9 cellular contexts compared by ENCODE assay signal in the genomic region with DNA sequence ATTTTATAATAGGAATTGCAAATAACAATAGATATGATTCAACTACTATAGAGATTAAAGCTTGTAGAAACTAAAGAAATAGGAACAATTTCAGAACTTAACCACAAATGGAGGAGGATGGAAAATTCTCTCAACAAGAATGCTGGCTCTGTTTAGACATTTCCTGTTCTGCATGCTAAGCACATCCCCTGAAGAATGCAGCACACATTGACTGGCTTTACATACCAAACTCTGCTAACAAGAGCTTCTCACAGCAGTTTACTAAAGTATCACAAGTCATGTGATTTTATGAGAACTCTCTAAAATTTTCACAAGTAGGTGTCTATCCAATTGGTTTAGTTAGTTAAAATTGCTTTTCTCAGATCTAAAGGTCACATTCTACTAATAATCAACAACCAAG.
DNase-seq lines count a peak whose midpoint lies in the region; ATAC-seq and TF ChIP-seq lines count a peak whose summit lies in the region.
"Had no signal": no experiment of that assay in that cellular context is flagged by ENCODE, and none has a peak within 500 bp of the region (broad histone marks: within the 10 kb centered on the region; RNA-seq: fewer than 3 reads in every experiment).

No MANE protein-coding gene starts in this region.

- H3K9me3 Mint-ChIP-seq in nephron = no peaks in the 10 kb centered on the region

- H3K4me3 Mint-ChIP-seq in nephron = no peak overlapping the region

- no peaks in the 10 kb centered on the region for H3K27me3 Mint-ChIP-seq in nephron (ENCODE audit: low read depth)

- no peak for ATAC-seq in GM19023 (IDR thresholded peaks at IDR 0.05; ENCODE audit: unreplicated experiment)
- ATAC-seq in GM19397 (IDR thresholded peaks at IDR 0.05; ENCODE audit: unreplicated experiment) = no peak
- ATAC-seq in esophagus mucosa = no peak

- peaks cover 57% of the 10 kb centered on the region for H3K36me3 Mint-ChIP-seq in nephron (ENCODE audit: low read depth)

- no peak overlapping the region for H3K4me3 ChIP-seq in BJ (ENCODE audit: low read depth, low read length)

- no peaks in the 10 kb centered on the region for H3K27me3 ChIP-seq in BJ (ENCODE audit: control insufficient read depth, insufficient read depth, low read length)

- CTCF ChIA-PET in BJ (lab: Yijun Ruan, JAX) = interaction anchor here (0.7 to 1.3 kb wide), 2 partner anchors 35 to 118 kb away, joined by 3 read pairs; a partner anchor contains a TSS

- H3K36me3 ChIP-seq in BJ (ENCODE audit: control insufficient read depth, insufficient read depth, low read length) = peaks cover 2% of the 10 kb centered on the region; the same call in 1 of the 2 replicates

- in situ Hi-C loops in GM13977 (cut with MboI; ENCODE audit: low pct_unique_long_range_greater_than_20kb, low sequenced_read_pairs, unreplicated experiment) = no loop called here

- no peak for TF ChIP-seq CTCF in BJ (IDR thresholded peaks at IDR 0.05; ENCODE audit: insufficient read depth, low read depth, low read length)
- TF ChIP-seq CTCF in nephron (IDR thresholded peaks at IDR 0.05; ENCODE audit: unreplicated experiment in 3 of 3) = no peak
- no peak for TF ChIP-seq CTCF in GM13977 (IDR thresholded peaks at IDR 0.05; ENCODE audit: extremely low read depth, insufficient read depth, missing control alignments)

- H3K4me1 Mint-ChIP-seq in nephron = peaks cover 14% of the 10 kb centered on the region

- peak overlapping the region; percentile 47 to 70 (median 59) for H3K27ac Mint-ChIP-seq in nephron

- DNase-seq in BJ (ENCODE audit: low read depth) = peak; percentile 75
- peak; percentile 77 to 83 for DNase-seq in Kasumi-1 (lab: John Stamatoyannopoulos, UW)
- DNase-seq in dermis microvascular lymphatic vessel endothelial cell (ENCODE audit: low read depth in 2 of 2) = peak; percentile 75 to 79
- DNase-seq in GM13977 (ENCODE audit: low spot score) = no peak
- DNase-seq: kidney had no signal

- POLR2A ChIA-PET in BJ (lab: Charles Lee) = interaction anchor here (0.8 kb wide), 1 partner anchor 11 kb away, joined by 4 read pairs; no protein-coding TSS in a partner anchor
